In the genomic region with DNA sequence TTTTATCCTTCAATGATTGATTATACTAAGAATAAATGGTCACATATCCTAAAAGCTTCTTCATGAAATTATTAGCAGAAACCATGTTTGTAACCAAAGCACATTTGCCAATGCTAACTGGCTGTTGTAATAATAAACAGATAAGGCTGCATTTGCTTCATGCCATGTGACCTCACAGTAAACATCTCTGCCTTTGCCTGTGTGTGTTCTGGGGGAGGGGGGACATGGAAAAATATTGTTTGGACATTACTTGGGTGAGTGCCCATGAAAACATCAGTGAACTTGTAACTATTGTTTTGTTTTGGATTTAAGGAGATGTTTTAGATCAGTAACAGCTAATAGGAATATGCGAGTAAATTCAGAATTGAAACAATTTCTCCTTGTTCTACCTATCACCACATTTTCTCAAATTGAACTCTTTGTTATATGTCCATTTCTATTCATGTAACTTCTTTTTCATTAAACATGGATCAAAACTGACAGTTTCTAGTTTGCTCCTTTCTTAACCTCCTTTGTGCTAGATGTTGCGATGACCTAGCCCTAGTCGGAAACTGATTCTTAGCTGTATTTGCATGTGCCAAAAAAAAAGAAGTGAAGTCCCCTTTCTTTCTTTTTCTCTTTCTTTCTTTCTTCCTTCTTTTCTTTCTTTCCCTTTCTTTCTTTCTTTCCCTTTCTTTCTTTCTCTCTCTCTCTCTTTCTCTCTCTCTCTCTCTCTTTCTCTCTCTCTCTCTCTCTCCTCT, we compare ENCODE assay signal across 14 cellular contexts. TPM values are rescaled to one million over a fixed set of nuclear protein-coding genes. Genes with fewer than 3 reads are reported as not detected.
DNase-seq lines count a peak whose midpoint lies in the region; FAIRE-seq and TF ChIP-seq lines count a peak whose summit lies in the region.
"Had no signal": no experiment of that assay in that cellular context is flagged by ENCODE, and none has a peak within 500 bp of the region (broad histone marks: within the 10 kb centered on the region; RNA-seq: fewer than 3 reads in every experiment).

No MANE protein-coding gene starts in this region.

- FAIRE-seq in endometrium (lab: Jason Lieb, UNC) = peak; percentile 98

- H3K4me1 ChIP-seq in osteoblast (ENCODE audit: insufficient read depth, low read length) (peaks cover 21% of the 10 kb centered on the region), endodermal cell (ENCODE audit: control insufficient read depth, insufficient read depth, low read length) (no peaks in the 10 kb centered on the region), uterus (no peaks in the 10 kb centered on the region)
- H3K4me1 ChIP-seq: vagina had no signal

- no peaks in the 10 kb centered on the region for H4K20me1 ChIP-seq in osteoblast (ENCODE audit: insufficient read depth, low read length)

- peak overlapping the region; percentile 70 for H3K4me2 ChIP-seq in osteoblast (ENCODE audit: insufficient read depth, low read length)

- H3K27ac Mint-ChIP-seq in endodermal cell = no peak overlapping the region
- H3K27ac Mint-ChIP-seq: activated CD4-positive, alpha-beta T cell treated with anti-CD3 and anti-CD28 coated beads for 36 hours; activated naive CD8-positive, alpha-beta T cell treated with anti-CD3 and anti-CD28 coated beads, Interleukin-2, amount 10 ng/mL, durations not matched to agents 7 days and 5 days had no signal

- H3K9me3 ChIP-seq in osteoblast (ENCODE audit: low read depth, low read length) (no peaks in the 10 kb centered on the region), endodermal cell (ENCODE audit: control insufficient read depth, low read length) (no peaks in the 10 kb centered on the region), uterus (no peaks in the 10 kb centered on the region)
- H3K9me3 ChIP-seq: gastrocnemius medialis, vagina had no signal

- H3K79me2 ChIP-seq in osteoblast (ENCODE audit: insufficient read depth, low read length) = no peaks in the 10 kb centered on the region

- no peak overlapping the region for H3K4me3 ChIP-seq in osteoblast (ENCODE audit: insufficient read depth, low read length)
- no peak overlapping the region for H3K4me3 ChIP-seq in endodermal cell (ENCODE audit: low read length)
- no peak overlapping the region for H3K4me3 ChIP-seq in uterus
- H3K4me3 ChIP-seq: gastrocnemius medialis, vagina had no signal

- peak overlapping the region; percentile 12 for H2AFZ ChIP-seq in osteoblast (ENCODE audit: low read length)

- WGBS in endodermal cell (ENCODE audit: insufficient coverage in 1 of 2, insufficient read length in 1 of 2), 2 experiments = 90 to 97% methylated on average over 2 to 3 of the region's 3 CpGs

- intact Hi-C loops in uterus (cut with DNase I; ENCODE audit: low total_unique reads) = no loop called here

- H3K4me1 Mint-ChIP-seq in endodermal cell = peaks cover 4% of the 10 kb centered on the region

- H3K27me3 Mint-ChIP-seq in endodermal cell (ENCODE audit: insufficient read depth) = no peaks in the 10 kb centered on the region
- H3K27me3 Mint-ChIP-seq: activated CD4-positive, alpha-beta T cell treated with anti-CD3 and anti-CD28 coated beads for 36 hours; activated naive CD8-positive, alpha-beta T cell treated with anti-CD3 and anti-CD28 coated beads, Interleukin-2, amount 10 ng/mL, durations not matched to agents 7 days and 5 days had no signal

- H3K27ac ChIP-seq in osteoblast (ENCODE audit: low read depth, low read length) (peak overlapping the region; percentile 89), endodermal cell (ENCODE audit: low read depth, low read length) (no peak overlapping the region), uterus (peak overlapping the region in 1 of 2 donors; percentile 27)
- H3K27ac ChIP-seq: vagina had no signal

- no peaks in the 10 kb centered on the region for H3K9me3 Mint-ChIP-seq in endodermal cell
- H3K9me3 Mint-ChIP-seq: activated naive CD8-positive, alpha-beta T cell treated with anti-CD3 and anti-CD28 coated beads, Interleukin-2, amount 10 ng/mL, durations not matched to agents 7 days and 5 days had no signal

- H3K27me3 ChIP-seq in osteoblast (ENCODE audit: insufficient read depth, low read length) (no peaks in the 10 kb centered on the region), endodermal cell (ENCODE audit: control insufficient read depth, insufficient read depth, low read length, poor library complexity, severe bottlenecking) (no peaks in the 10 kb centered on the region), uterus (no peaks in the 10 kb centered on the region)
- H3K27me3 ChIP-seq: gastrocnemius medialis, vagina had no signal

- H3K9ac ChIP-seq in endodermal cell (ENCODE audit: extremely low read depth, low read length, poor library complexity, severe bottlenecking) = no peak overlapping the region

- H3K36me3 Mint-ChIP-seq in endodermal cell (ENCODE audit: low read depth) = no peaks in the 10 kb centered on the region

- TF ChIP-seq POLR2A in uterus (IDR thresholded peaks at IDR 0.05) = no peak

- H3K36me3 ChIP-seq in osteoblast (ENCODE audit: insufficient read depth, low read length) = no peaks in the 10 kb centered on the region
- H3K36me3 ChIP-seq in endodermal cell (ENCODE audit: control insufficient read depth, insufficient read depth, low read length) = no peaks in the 10 kb centered on the region
- no peaks in the 10 kb centered on the region for H3K36me3 ChIP-seq in uterus
- H3K36me3 ChIP-seq: gastrocnemius medialis, vagina had no signal

- TF ChIP-seq CTCF in osteoblast (IDR thresholded peaks at IDR 0.05; ENCODE audit: extremely low read depth, low read depth, low read length) = no peak
- TF ChIP-seq CTCF in endodermal cell (conservative IDR thresholded peaks at IDR 0.05) = no peak
- no peak for TF ChIP-seq CTCF in uterus (IDR thresholded peaks at IDR 0.05)

- DNase-seq in DMS53 treated with DMSO at 0.1 percent for 48 hours (lab: John Stamatoyannopoulos, UW; ENCODE audit: unreplicated experiment) (peak; percentile 21), NCI-H2196 (lab: John Stamatoyannopoulos, UW; ENCODE audit: unreplicated experiment) (peak; percentile 43), osteoblast (ENCODE audit: insufficient read length, low spot score, missing footprints) (no peak), endodermal cell (no peak), uterus (no peak), occipital lobe (lab: John Stamatoyannopoulos, UW) (no peak), NCI-H510A treated with DMSO at 0.1 percent for 48 hours (lab: John Stamatoyannopoulos, UW) (no peak)
- DNase-seq: activated CD4-positive, alpha-beta T cell treated with anti-CD3 and anti-CD28 coated beads for 36 hours; activated naive CD8-positive, alpha-beta T cell treated with anti-CD3 and anti-CD28 coated beads, Interleukin-2, amount 10 ng/mL, durations not matched to agents 7 days and 5 days; DMS79; gastrocnemius medialis; stimulated activated CD4-positive, alpha-beta T cell treated with anti-CD3 and anti-CD28 coated beads, Interleukin-4, amount 100 ng/mL, for 24 hours had no signal

- H3K4me3 Mint-ChIP-seq in endodermal cell = no peak overlapping the region
- H3K4me3 Mint-ChIP-seq: activated CD4-positive, alpha-beta T cell treated with anti-CD3 and anti-CD28 coated beads for 36 hours; activated naive CD8-positive, alpha-beta T cell treated with anti-CD3 and anti-CD28 coated beads, Interleukin-2, amount 10 ng/mL, durations not matched to agents 7 days and 5 days had no signal

RNA-seq across cellular contexts. Expression of gene MAP3K7CL, which starts 45.1 kb away (rescaled TPM):
- total RNA-seq in osteoblast (15.6 and 19.9 TPM in 2 replicates), endodermal cell (1 to 10 TPM in 1 of 2 donors, not detected in 1; 1.3 TPM), uterus (1 to 10 TPM; 2.3 to 7.3 (median 5.5) TPM), occipital lobe (1.6 TPM)
- 0.25 TPM for polyA plus RNA-seq in endodermal cell (2013, experiment 1 of 2)
- polyA plus RNA-seq in endodermal cell (2013, experiment 2 of 2) = 0.83 TPM

Comparison
In these comparisons a context has a peak if more than half of its experiments do, and no peak if none do; other contexts are left out.
1. DNase-seq: peak in DMS53 treated with DMSO at 0.1 percent for 48 hours (single experiment) and NCI-H2196 (single experiment); none in osteoblast (single experiment), endodermal cell (single experiment), uterus (0 of 2), occipital lobe (single experiment) and NCI-H510A treated with DMSO at 0.1 percent for 48 hours (single experiment).